8 cellular contexts compared by ENCODE assay signal in genomic region chr11:61777234-61778090, GRCh38. TPM values are rescaled to one million over a fixed set of nuclear protein-coding genes. Genes with fewer than 3 reads are reported as not detected.
DNase-seq lines count a peak whose midpoint lies in the region; ATAC-seq and TF ChIP-seq lines count a peak whose summit lies in the region.

No MANE protein-coding gene starts in this region.

- DNase-seq in GM20000 (ENCODE audit: low spot score) (peak; percentile 74), ureter (ENCODE audit: low spot score) (no peak), NCI-H1930 (lab: John Stamatoyannopoulos, UW) (no peak), middle frontal gyrus (ENCODE audit: extremely low spot score, low spot score) (no peak)
- peak; percentile 72 for DNase-seq in activated CD8-positive, alpha-beta memory T cell treated with anti-CD3 and anti-CD28 coated beads, Interleukin-2, amount 50 U/mL, for 4 hours
- DNase-seq in stimulated activated CD4-positive, alpha-beta T cell treated with anti-CD3 and anti-CD28 coated beads, Interleukin-15, amount 100 ng/mL, for 1 hour (ENCODE audit: low read depth in 1 of 2, low spot score in 1 of 2) = peak; percentile 38 to 60

- ATAC-seq in esophagus mucosa = peak; percentile 6
- no peak for ATAC-seq in GM19351 (IDR thresholded peaks at IDR 0.05; ENCODE audit: unreplicated experiment)

- TF ChIP-seq CTCF in GM20000 (IDR thresholded peaks at IDR 0.05; ENCODE audit: extremely low read depth, missing control alignments) = no peak

RNA-seq across cellular contexts. Expression of gene TMEM258, which starts 14.9 kb away (rescaled TPM):
- total RNA-seq in esophagus mucosa (90.9 TPM), ureter (98.7 TPM)

RNA-seq across cellular contexts. Expression of gene FEN1, which starts 15.2 kb away (rescaled TPM):
- total RNA-seq in esophagus mucosa (18.7 TPM), ureter (10.4 TPM)

RNA-seq across cellular contexts. Expression of gene MYRF, which starts 25.0 kb away (rescaled TPM):
- total RNA-seq in esophagus mucosa (0.88 TPM), ureter (4.7 TPM)

RNA-seq across cellular contexts. Expression of gene FADS1, which starts 39.3 kb away (rescaled TPM):
- 7.5 TPM for total RNA-seq in esophagus mucosa
- 40.7 TPM for total RNA-seq in ureter

RNA-seq across cellular contexts. Expression of gene FADS2, which starts 50.6 kb away (rescaled TPM):
- 43.3 TPM for total RNA-seq in esophagus mucosa
- total RNA-seq in ureter = 118 TPM

Comparison
In these comparisons a context has a peak if more than half of its experiments do, and no peak if none do; other contexts are left out.
1. DNase-seq: peak in GM20000 (single experiment), activated CD8-positive, alpha-beta memory T cell treated with anti-CD3 and anti-CD28 coated beads, Interleukin-2, amount 50 U/mL, for 4 hours (single experiment) and stimulated activated CD4-positive, alpha-beta T cell treated with anti-CD3 and anti-CD28 coated beads, Interleukin-15, amount 100 ng/mL, for 1 hour (2 of 2); none in ureter (single experiment), NCI-H1930 (0 of 2) and middle frontal gyrus (single experiment).